20 cellular contexts compared by ENCODE assay signal in genomic region chr10:104258209-104258608, GRCh38. TPM values are rescaled to one million over a fixed set of nuclear protein-coding genes. Genes with fewer than 3 reads are reported as not detected.
DNase-seq lines count a peak whose midpoint lies in the region; ATAC-seq and TF ChIP-seq lines count a peak whose summit lies in the region.
"Had no signal": no experiment of that assay in that cellular context is flagged by ENCODE, and none has a peak within 500 bp of the region (broad histone marks: within the 10 kb centered on the region; RNA-seq: fewer than 3 reads in every experiment).

No MANE protein-coding gene starts in this region.

- intact Hi-C loops in upper lobe of right lung (cut with DNase I) (no loop called here), sigmoid colon (cut with DNase I) (loop anchor here (10.0 kb wide), 1 partner anchor 343 kb away; the partner anchor contains the start of gene STN1)

- H3K27ac Mint-ChIP-seq in activated naive CD4-positive, alpha-beta T cell treated with anti-CD3 and anti-CD28 coated beads, Interleukin-2, amount 50 U/mL, for 24 hours: peak overlapping the region; percentile 76
- peak overlapping the region; percentile 41 for H3K27ac Mint-ChIP-seq in activated CD8-positive, alpha-beta T cell treated with anti-CD3 and anti-CD28 coated beads, Interleukin-2, amount 10 ng/mL, durations not matched to agents 7 days and 5 days
- H3K27ac Mint-ChIP-seq in neural progenitor cell: no peak overlapping the region
- H3K27ac Mint-ChIP-seq: activated naive CD8-positive, alpha-beta T cell treated with anti-CD3 and anti-CD28 coated beads, Interleukin-2, amount 10 ng/mL, durations not matched to agents 7 days and 5 days had no signal

- H2AFZ ChIP-seq in neural progenitor cell (replicated peaks): no peak overlapping the region

- POLR2A ChIA-PET in activated CD8-positive, alpha-beta T cell treated with anti-CD3 and anti-CD28 coated beads, Interleukin-2, amount 10 ng/mL, durations not matched to agents 7 days and 5 days (lab: Charles Lee): interaction anchor here (5.1 kb wide), 1 partner anchor 9 kb away, joined by 34 read pairs; the partner anchor contains the start of gene GSTO2

- peaks cover 15% of the 10 kb centered on the region for H3F3A ChIP-seq in neural progenitor cell (ENCODE audit: low read depth)

- no peaks in the 10 kb centered on the region for H3K9me3 Mint-ChIP-seq in activated naive CD4-positive, alpha-beta T cell treated with anti-CD3 and anti-CD28 coated beads, Interleukin-2, amount 50 U/mL, for 24 hours
- no peaks in the 10 kb centered on the region for H3K9me3 Mint-ChIP-seq in activated CD8-positive, alpha-beta T cell treated with anti-CD3 and anti-CD28 coated beads, Interleukin-2, amount 10 ng/mL, durations not matched to agents 7 days and 5 days (ENCODE audit: insufficient read depth)
- no peaks in the 10 kb centered on the region for H3K9me3 Mint-ChIP-seq in neural progenitor cell
- H3K9me3 Mint-ChIP-seq: activated naive CD8-positive, alpha-beta T cell treated with anti-CD3 and anti-CD28 coated beads, Interleukin-2, amount 10 ng/mL, durations not matched to agents 7 days and 5 days had no signal

- H3K27ac ChIP-seq in liver (ENCODE audit: low read depth in 1 of 2, low read length in 2 of 2) (peak overlapping the region; percentile 99 to 100), upper lobe of right lung (peak overlapping the region; percentile 8), neural progenitor cell (no peak overlapping the region), sigmoid colon (peak overlapping the region in 1 of 4 donors; percentile 17)
- H3K27ac ChIP-seq: cardiac muscle cell, WERI-Rb-1 had no signal

- H3K9ac ChIP-seq in liver (ENCODE audit: low read depth in 1 of 2, low read length in 2 of 2) (peak overlapping the region; percentile 1 to 60), neural progenitor cell (no peak overlapping the region)

- TF ChIP-seq POLR2A in sigmoid colon (IDR thresholded peaks at IDR 0.05): no peak

- H3K79me2 ChIP-seq in neural progenitor cell (ENCODE audit: low read depth): peaks cover 14% of the 10 kb centered on the region

- H3K4me1 ChIP-seq in liver (ENCODE audit: control insufficient read depth in 4 of 4, insufficient read depth in 4 of 4, low read length in 3 of 4) (peaks cover 7 to 83% (median 66%) of the 10 kb centered on the region in 4 donors), upper lobe of right lung (peaks cover 53% of the 10 kb centered on the region), neural progenitor cell (peaks cover 15% of the 10 kb centered on the region), sigmoid colon (peaks cover 0 to 52% (median 40%) of the 10 kb centered on the region in 4 donors)

- no peak for TF ChIP-seq EP300 in sigmoid colon (IDR thresholded peaks at IDR 0.05)

- WGBS in liver: 23% methylated on average over 3 of the region's 3 CpGs
- WGBS in sigmoid colon, 2 donors: 77 to 85% methylated on average over 3 of the region's 3 CpGs

- peaks cover 11% of the 10 kb centered on the region for H4K20me1 ChIP-seq in neural progenitor cell (ENCODE audit: low read depth)

- H3K9me3 ChIP-seq in liver (ENCODE audit: control insufficient read depth in 4 of 4, low read length in 3 of 4) (no peaks in the 10 kb centered on the region), upper lobe of right lung (no peaks in the 10 kb centered on the region), neural progenitor cell (ENCODE audit: low read depth) (no peaks in the 10 kb centered on the region), sigmoid colon (no peaks in the 10 kb centered on the region)
- H3K9me3 ChIP-seq: Caco-2, prostate gland, stomach had no signal

- peaks cover 77% of the 10 kb centered on the region for H3K4me1 Mint-ChIP-seq in activated naive CD4-positive, alpha-beta T cell treated with anti-CD3 and anti-CD28 coated beads, Interleukin-2, amount 50 U/mL, for 24 hours
- peaks cover 77% of the 10 kb centered on the region for H3K4me1 Mint-ChIP-seq in activated CD8-positive, alpha-beta T cell treated with anti-CD3 and anti-CD28 coated beads, Interleukin-2, amount 10 ng/mL, durations not matched to agents 7 days and 5 days (ENCODE audit: low read depth)
- peaks cover 21% of the 10 kb centered on the region for H3K4me1 Mint-ChIP-seq in neural progenitor cell

- no peak for TF ChIP-seq CTCF in liver (IDR thresholded peaks at IDR 0.05; ENCODE audit: low read depth, low read length, missing input control)
- TF ChIP-seq CTCF in upper lobe of right lung (IDR thresholded peaks at IDR 0.05): no peak
- TF ChIP-seq CTCF in neural progenitor cell (IDR thresholded peaks at IDR 0.05): no peak
- no peak for TF ChIP-seq CTCF in sigmoid colon (IDR thresholded peaks at IDR 0.05)

- H3K4me2 ChIP-seq in neural progenitor cell: no peak overlapping the region

- H3K4me3 Mint-ChIP-seq in activated naive CD4-positive, alpha-beta T cell treated with anti-CD3 and anti-CD28 coated beads, Interleukin-2, amount 50 U/mL, for 24 hours: no peak overlapping the region
- no peak overlapping the region for H3K4me3 Mint-ChIP-seq in activated CD8-positive, alpha-beta T cell treated with anti-CD3 and anti-CD28 coated beads, Interleukin-2, amount 10 ng/mL, durations not matched to agents 7 days and 5 days
- H3K4me3 Mint-ChIP-seq in neural progenitor cell: no peak overlapping the region
- H3K4me3 Mint-ChIP-seq: activated naive CD8-positive, alpha-beta T cell treated with anti-CD3 and anti-CD28 coated beads, Interleukin-2, amount 10 ng/mL, durations not matched to agents 7 days and 5 days had no signal

- TF ChIP-seq RAD21 in liver (IDR thresholded peaks at IDR 0.05): no peak

- no peak for ATAC-seq in activated CD8-positive, alpha-beta T cell treated with anti-CD3 and anti-CD28 coated beads, Interleukin-2, amount 10 ng/mL, durations not matched to agents 7 days and 5 days
- no peak for ATAC-seq in upper lobe of right lung
- ATAC-seq: GM12878 had no signal

- no peak for DNase-seq in activated naive CD4-positive, alpha-beta T cell treated with anti-CD3 and anti-CD28 coated beads, Interleukin-2, amount 50 U/mL, for 16 hours
- DNase-seq in activated CD8-positive, alpha-beta T cell treated with anti-CD3 and anti-CD28 coated beads, Interleukin-2, amount 10 ng/mL, durations not matched to agents 7 days and 5 days: no peak
- DNase-seq in upper lobe of right lung (no peak), NCI-H2081 treated with DMSO at 0.1 percent for 48 hours (lab: John Stamatoyannopoulos, UW) (no peak), neural progenitor cell (ENCODE audit: low spot score) (no peak), sigmoid colon (no peak)
- DNase-seq: activated naive CD8-positive, alpha-beta T cell treated with anti-CD3 and anti-CD28 coated beads, Interleukin-2, amount 10 ng/mL, durations not matched to agents 7 days and 5 days; Caco-2; effector CD4-positive, alpha-beta T cell; hypothalamus; KG1; NCI-H1092; stomach; SW 1271; WERI-Rb-1 had no signal

- CTCF ChIA-PET in activated CD8-positive, alpha-beta T cell treated with anti-CD3 and anti-CD28 coated beads, Interleukin-2, amount 10 ng/mL, durations not matched to agents 7 days and 5 days (lab: Charles Lee): interaction anchor here (1.1 to 12.5 kb wide), 3 partner anchors 7 to 95 kb away, joined by 4 to 94 read pairs (median 31); partner anchors contain the start of gene CFAP58

- H3K36me3 Mint-ChIP-seq in activated naive CD4-positive, alpha-beta T cell treated with anti-CD3 and anti-CD28 coated beads, Interleukin-2, amount 50 U/mL, for 24 hours: peaks cover 31% of the 10 kb centered on the region
- peaks cover 61% of the 10 kb centered on the region for H3K36me3 Mint-ChIP-seq in activated CD8-positive, alpha-beta T cell treated with anti-CD3 and anti-CD28 coated beads, Interleukin-2, amount 10 ng/mL, durations not matched to agents 7 days and 5 days (ENCODE audit: low read depth)
- peaks cover 8% of the 10 kb centered on the region for H3K36me3 Mint-ChIP-seq in neural progenitor cell

- H3K27me3 ChIP-seq in liver (ENCODE audit: control insufficient read depth in 4 of 4, insufficient read depth in 4 of 4, low read length in 3 of 4) (no peaks in the 10 kb centered on the region), upper lobe of right lung (no peaks in the 10 kb centered on the region), neural progenitor cell (peaks cover 29% of the 10 kb centered on the region), sigmoid colon (no peaks in the 10 kb centered on the region)
- H3K27me3 ChIP-seq: cardiac muscle cell, stomach had no signal

- peak overlapping the region in 1 of 3 donors; percentile 8 for H3K4me3 ChIP-seq in liver (ENCODE audit: low read depth in 1 of 3, low read length in 3 of 3)
- no peak overlapping the region for H3K4me3 ChIP-seq in upper lobe of right lung
- no peak overlapping the region for H3K4me3 ChIP-seq in neural progenitor cell
- no peak overlapping the region for H3K4me3 ChIP-seq in sigmoid colon
- H3K4me3 ChIP-seq: cardiac muscle cell, GM12878, prostate gland had no signal

- peaks cover 2 to 36% (median 29%) of the 10 kb centered on the region in 4 donors for H3K36me3 ChIP-seq in liver (ENCODE audit: control insufficient read depth in 4 of 4, insufficient read depth in 3 of 4, low read depth in 1 of 4, low read length in 3 of 4)
- H3K36me3 ChIP-seq in upper lobe of right lung: peaks cover 60% of the 10 kb centered on the region
- H3K36me3 ChIP-seq in neural progenitor cell: no peaks in the 10 kb centered on the region
- H3K36me3 ChIP-seq in sigmoid colon: peaks cover 4 to 58% (median 12%) of the 10 kb centered on the region in 4 donors
- H3K36me3 ChIP-seq: prostate gland had no signal

- no peaks in the 10 kb centered on the region for H3K27me3 Mint-ChIP-seq in activated naive CD4-positive, alpha-beta T cell treated with anti-CD3 and anti-CD28 coated beads, Interleukin-2, amount 50 U/mL, for 24 hours
- H3K27me3 Mint-ChIP-seq in activated CD8-positive, alpha-beta T cell treated with anti-CD3 and anti-CD28 coated beads, Interleukin-2, amount 10 ng/mL, durations not matched to agents 7 days and 5 days (ENCODE audit: low read depth): no peaks in the 10 kb centered on the region
- H3K27me3 Mint-ChIP-seq in neural progenitor cell (ENCODE audit: insufficient read depth, low read depth): no peaks in the 10 kb centered on the region
- H3K27me3 Mint-ChIP-seq: activated naive CD8-positive, alpha-beta T cell treated with anti-CD3 and anti-CD28 coated beads, Interleukin-2, amount 10 ng/mL, durations not matched to agents 7 days and 5 days had no signal

RNA-seq across cellular contexts. Expression of gene GSTO1, which starts 3.5 kb away (rescaled TPM):
- 100 to 1,000 TPM; 114 to 119 TPM for total RNA-seq in activated CD8-positive, alpha-beta T cell treated with anti-CD3 and anti-CD28 coated beads, Interleukin-2, amount 10 ng/mL, durations not matched to agents 7 days and 5 days
- total RNA-seq in liver: 100 to 1,000 TPM; 137 to 156 TPM
- polyA plus RNA-seq in liver: 100 to 1,000 TPM; 266 to 349 TPM
- 110 TPM for total RNA-seq in upper lobe of right lung
- total RNA-seq in neural progenitor cell (ENCODE audit: low replicate concordance): 37.2 and 48.6 TPM in 2 replicates
- 100 to 1,000 TPM in 3 of 4 donors, 10 to 100 TPM in 1; 77.5 to 178 (median 131) TPM for total RNA-seq in sigmoid colon
- polyA plus RNA-seq in sigmoid colon: 100 to 1,000 TPM; 107 to 189 (median 141) TPM

RNA-seq across cellular contexts. Expression of gene GSTO2, which starts 10.8 kb away (rescaled TPM):
- total RNA-seq in activated CD8-positive, alpha-beta T cell treated with anti-CD3 and anti-CD28 coated beads, Interleukin-2, amount 10 ng/mL, durations not matched to agents 7 days and 5 days: 1 to 10 TPM in 1 of 2 experiments, under 1 TPM in 1; 0.94 to 1.2 TPM
- total RNA-seq in liver (1 to 10 TPM; 1.0 to 4.6 TPM), upper lobe of right lung (9.1 TPM), neural progenitor cell (ENCODE audit: low replicate concordance) (4.9 and 7.6 TPM in 2 replicates), sigmoid colon (1 to 10 TPM in 3 of 4 donors, under 1 TPM in 1; 0.68 to 2.1 (median 1.4) TPM)
- polyA plus RNA-seq in liver (1 to 10 TPM; 1.6 to 1.8 TPM), sigmoid colon (10 to 100 TPM in 2 of 3 donors, 1 to 10 TPM in 1; 9.7 to 13.2 (median 12.2) TPM)

RNA-seq across cellular contexts. Expression of gene CFAP43, which starts 26.0 kb away (rescaled TPM):
- under 1 TPM in 1 of 2 experiments, not detected in 1; 0.18 TPM for total RNA-seq in activated CD8-positive, alpha-beta T cell treated with anti-CD3 and anti-CD28 coated beads, Interleukin-2, amount 10 ng/mL, durations not matched to agents 7 days and 5 days
- under 1 TPM; 0.17 to 0.33 TPM for total RNA-seq in liver
- under 1 TPM; 0.10 to 0.13 TPM for polyA plus RNA-seq in liver
- total RNA-seq in upper lobe of right lung: 0.75 TPM
- 2.7 TPM in 2 replicates for total RNA-seq in neural progenitor cell (ENCODE audit: low replicate concordance)
- total RNA-seq in sigmoid colon: under 1 TPM; 0.36 to 0.83 (median 0.59) TPM
- polyA plus RNA-seq in sigmoid colon: under 1 TPM in 2 of 3 donors, not detected in 1; 0.22 to 0.60 TPM
